ENCODE assay signal across 2 cellular contexts in the genomic region with DNA sequence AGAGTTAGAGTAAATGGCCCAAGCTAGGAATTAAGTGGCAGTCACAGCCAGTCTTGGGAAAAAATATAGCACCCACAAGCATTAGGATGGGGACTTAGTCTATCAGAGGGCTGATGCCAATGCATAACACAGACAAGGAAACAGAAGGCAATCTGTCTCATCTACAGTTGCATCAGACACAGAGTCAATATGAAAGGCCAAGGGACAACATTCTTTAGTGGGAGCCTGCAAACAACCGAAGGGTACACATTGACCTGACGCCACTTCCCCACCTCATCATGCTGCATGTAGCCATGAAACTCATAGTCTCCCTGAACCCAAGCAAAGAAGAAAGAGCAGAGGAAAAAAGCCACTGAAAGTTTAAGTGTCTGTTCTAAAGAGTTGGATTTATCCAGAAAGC.
TF ChIP-seq lines count a peak whose summit lies in the region.

No MANE protein-coding gene starts in this region.

TF ChIP-seq in GM23338, 12 proteins besides CTCF, POLR2A, EP300 and RAD21 (continues in another document):
- TF ChIP-seq, protein P1, sequence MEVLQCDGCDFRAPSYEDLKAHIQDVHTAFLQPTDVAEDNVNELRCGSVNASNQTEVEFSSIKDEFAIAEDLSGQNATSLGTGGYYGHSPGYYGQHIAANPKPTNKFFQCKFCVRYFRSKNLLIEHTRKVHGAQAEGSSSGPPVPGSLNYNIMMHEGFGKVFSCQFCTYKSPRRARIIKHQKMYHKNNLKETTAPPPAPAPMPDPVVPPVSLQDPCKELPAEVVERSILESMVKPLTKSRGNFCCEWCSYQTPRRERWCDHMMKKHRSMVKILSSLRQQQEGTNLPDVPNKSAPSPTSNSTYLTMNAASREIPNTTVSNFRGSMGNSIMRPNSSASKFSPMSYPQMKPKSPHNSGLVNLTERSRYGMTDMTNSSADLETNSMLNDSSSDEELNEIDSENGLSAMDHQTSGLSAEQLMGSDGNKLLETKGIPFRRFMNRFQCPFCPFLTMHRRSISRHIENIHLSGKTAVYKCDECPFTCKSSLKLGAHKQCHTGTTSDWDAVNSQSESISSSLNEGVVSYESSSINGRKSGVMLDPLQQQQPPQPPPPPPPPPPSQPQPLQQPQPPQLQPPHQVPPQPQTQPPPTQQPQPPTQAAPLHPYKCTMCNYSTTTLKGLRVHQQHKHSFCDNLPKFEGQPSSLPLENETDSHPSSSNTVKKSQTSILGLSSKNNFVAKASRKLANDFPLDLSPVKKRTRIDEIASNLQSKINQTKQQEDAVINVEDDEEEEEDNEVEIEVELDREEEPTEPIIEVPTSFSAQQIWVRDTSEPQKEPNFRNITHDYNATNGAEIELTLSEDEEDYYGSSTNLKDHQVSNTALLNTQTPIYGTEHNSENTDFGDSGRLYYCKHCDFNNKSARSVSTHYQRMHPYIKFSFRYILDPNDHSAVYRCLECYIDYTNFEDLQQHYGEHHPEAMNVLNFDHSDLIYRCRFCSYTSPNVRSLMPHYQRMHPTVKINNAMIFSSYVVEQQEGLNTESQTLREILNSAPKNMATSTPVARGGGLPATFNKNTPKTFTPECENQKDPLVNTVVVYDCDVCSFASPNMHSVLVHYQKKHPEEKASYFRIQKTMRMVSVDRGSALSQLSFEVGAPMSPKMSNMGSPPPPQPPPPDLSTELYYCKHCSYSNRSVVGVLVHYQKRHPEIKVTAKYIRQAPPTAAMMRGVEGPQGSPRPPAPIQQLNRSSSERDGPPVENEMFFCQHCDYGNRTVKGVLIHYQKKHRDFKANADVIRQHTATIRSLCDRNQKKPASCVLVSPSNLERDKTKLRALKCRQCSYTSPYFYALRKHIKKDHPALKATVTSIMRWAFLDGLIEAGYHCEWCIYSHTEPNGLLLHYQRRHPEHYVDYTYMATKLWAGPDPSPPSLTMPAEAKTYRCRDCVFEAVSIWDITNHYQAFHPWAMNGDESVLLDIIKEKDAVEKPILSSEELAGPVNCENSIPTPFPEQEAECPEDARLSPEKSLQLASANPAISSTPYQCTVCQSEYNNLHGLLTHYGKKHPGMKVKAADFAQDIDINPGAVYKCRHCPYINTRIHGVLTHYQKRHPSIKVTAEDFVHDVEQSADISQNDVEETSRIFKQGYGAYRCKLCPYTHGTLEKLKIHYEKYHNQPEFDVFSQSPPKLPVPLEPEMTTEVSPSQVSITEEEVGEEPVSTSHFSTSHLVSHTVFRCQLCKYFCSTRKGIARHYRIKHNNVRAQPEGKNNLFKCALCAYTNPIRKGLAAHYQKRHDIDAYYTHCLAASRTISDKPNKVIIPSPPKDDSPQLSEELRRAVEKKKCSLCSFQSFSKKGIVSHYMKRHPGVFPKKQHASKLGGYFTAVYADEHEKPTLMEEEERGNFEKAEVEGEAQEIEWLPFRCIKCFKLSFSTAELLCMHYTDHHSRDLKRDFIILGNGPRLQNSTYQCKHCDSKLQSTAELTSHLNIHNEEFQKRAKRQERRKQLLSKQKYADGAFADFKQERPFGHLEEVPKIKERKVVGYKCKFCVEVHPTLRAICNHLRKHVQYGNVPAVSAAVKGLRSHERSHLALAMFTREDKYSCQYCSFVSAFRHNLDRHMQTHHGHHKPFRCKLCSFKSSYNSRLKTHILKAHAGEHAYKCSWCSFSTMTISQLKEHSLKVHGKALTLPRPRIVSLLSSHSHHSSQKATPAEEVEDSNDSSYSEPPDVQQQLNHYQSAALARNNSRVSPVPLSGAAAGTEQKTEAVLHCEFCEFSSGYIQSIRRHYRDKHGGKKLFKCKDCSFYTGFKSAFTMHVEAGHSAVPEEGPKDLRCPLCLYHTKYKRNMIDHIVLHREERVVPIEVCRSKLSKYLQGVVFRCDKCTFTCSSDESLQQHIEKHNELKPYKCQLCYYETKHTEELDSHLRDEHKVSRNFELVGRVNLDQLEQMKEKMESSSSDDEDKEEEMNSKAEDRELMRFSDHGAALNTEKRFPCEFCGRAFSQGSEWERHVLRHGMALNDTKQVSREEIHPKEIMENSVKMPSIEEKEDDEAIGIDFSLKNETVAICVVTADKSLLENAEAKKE (CRISPR knock-in tag; IDR thresholded peaks at IDR 0.05) = no peak
- TF ChIP-seq ZNF331 (CRISPR knock-in tag; IDR thresholded peaks at IDR 0.05; ENCODE audit: low read depth) (no peak), ZNF114 (CRISPR knock-in tag; IDR thresholded peaks at IDR 0.05) (no peak), CREB1 (CRISPR knock-in tag; IDR thresholded peaks at IDR 0.05; ENCODE audit: low read depth) (no peak), EZH2phosphoT487 (IDR thresholded peaks at IDR 0.05; ENCODE audit: unreplicated experiment) (no peak), EZH2 (IDR thresholded peaks at IDR 0.05; ENCODE audit: low read depth, unreplicated experiment) (no peak), STAT1 (IDR thresholded peaks at IDR 0.05; ENCODE audit: unreplicated experiment) (no peak), JUNB (IDR thresholded peaks at IDR 0.05; ENCODE audit: unreplicated experiment) (no peak), POLR2AphosphoS5 (IDR thresholded peaks at IDR 0.05; ENCODE audit: low read depth) (no peak), NANOG (IDR thresholded peaks at IDR 0.05; ENCODE audit: borderline replicate concordance) (no peak)
- TF ChIP-seq, protein P2, sequence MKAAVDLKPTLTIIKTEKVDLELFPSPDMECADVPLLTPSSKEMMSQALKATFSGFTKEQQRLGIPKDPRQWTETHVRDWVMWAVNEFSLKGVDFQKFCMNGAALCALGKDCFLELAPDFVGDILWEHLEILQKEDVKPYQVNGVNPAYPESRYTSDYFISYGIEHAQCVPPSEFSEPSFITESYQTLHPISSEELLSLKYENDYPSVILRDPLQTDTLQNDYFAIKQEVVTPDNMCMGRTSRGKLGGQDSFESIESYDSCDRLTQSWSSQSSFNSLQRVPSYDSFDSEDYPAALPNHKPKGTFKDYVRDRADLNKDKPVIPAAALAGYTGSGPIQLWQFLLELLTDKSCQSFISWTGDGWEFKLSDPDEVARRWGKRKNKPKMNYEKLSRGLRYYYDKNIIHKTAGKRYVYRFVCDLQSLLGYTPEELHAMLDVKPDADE (IDR thresholded peaks at IDR 0.05) = no peak

TF ChIP-seq in HepG2, 621 proteins besides CTCF, POLR2A, EP300 and RAD21 (continued from another document and continues in another):
- TF ChIP-seq ZFP90 (CRISPR knock-in tag; IDR thresholded peaks at IDR 0.05; ENCODE audit: borderline replicate concordance) (no peak), GATAD2A (CRISPR knock-in tag; IDR thresholded peaks at IDR 0.05) (no peak), DNMT1 (CRISPR knock-in tag; IDR thresholded peaks at IDR 0.05) (no peak), IRX3 (CRISPR knock-in tag; IDR thresholded peaks at IDR 0.05; ENCODE audit: borderline replicate concordance, low read depth) (no peak), GZF1 (CRISPR knock-in tag; IDR thresholded peaks at IDR 0.05) (no peak), ZNF276 (CRISPR knock-in tag; IDR thresholded peaks at IDR 0.05; ENCODE audit: low read depth) (no peak), ZNF83 (CRISPR knock-in tag; IDR thresholded peaks at IDR 0.05; ENCODE audit: borderline replicate concordance) (no peak), ZFP36 (IDR thresholded peaks at IDR 0.05; ENCODE audit: borderline replicate concordance, low read depth, low read length, partially characterized antibody) (no peak), FOXP1 (IDR thresholded peaks at IDR 0.05) (no peak), FOXP1 (CRISPR knock-in tag; IDR thresholded peaks at IDR 0.05) (0 out of 2 replicates have a peak, but pooled peaks have one; percentile 12), ELF3 (CRISPR knock-in tag; IDR thresholded peaks at IDR 0.05) (peak; percentile 72), IKZF1 (IDR thresholded peaks at IDR 0.05) (no peak), THAP8 (CRISPR knock-in tag; IDR thresholded peaks at IDR 0.05; ENCODE audit: borderline replicate concordance) (no peak), ZNF709 (CRISPR knock-in tag; IDR thresholded peaks at IDR 0.05) (no peak), CREB3 (CRISPR knock-in tag; IDR thresholded peaks at IDR 0.05) (no peak), NR2F2 (IDR thresholded peaks at IDR 0.05; ENCODE audit: borderline replicate concordance, low read depth) (peak; percentile 57; the same call in 1 of the 2 replicates), MLXIP (CRISPR knock-in tag; IDR thresholded peaks at IDR 0.05; ENCODE audit: borderline replicate concordance) (no peak), ZNF562 (CRISPR knock-in tag; IDR thresholded peaks at IDR 0.05; ENCODE audit: borderline replicate concordance) (no peak), CEBPG (CRISPR knock-in tag; IDR thresholded peaks at IDR 0.05) (peak; percentile 80), CEBPB (IDR thresholded peaks at IDR 0.05; ENCODE audit: borderline replicate concordance, low read depth, low read length) (peak; percentile 83), HDAC2 (CRISPR knock-in tag; IDR thresholded peaks at IDR 0.05) (no peak), BHLHE40 (IDR thresholded peaks at IDR 0.05; ENCODE audit: low read length) (no peak), FOXA1 (IDR thresholded peaks at IDR 0.05) (no peak), FOXA1 (CRISPR knock-in tag; IDR thresholded peaks at IDR 0.05) (peak; percentile 84), HNF4A (CRISPR knock-in tag; IDR thresholded peaks at IDR 0.05) (no peak), FOXK2 (IDR thresholded peaks at IDR 0.05) (no peak), KLF16 (CRISPR knock-in tag; IDR thresholded peaks at IDR 0.05) (no peak), NR2F1 (CRISPR knock-in tag; IDR thresholded peaks at IDR 0.05) (peak; percentile 80 to 88)
- TF ChIP-seq, protein P3, sequence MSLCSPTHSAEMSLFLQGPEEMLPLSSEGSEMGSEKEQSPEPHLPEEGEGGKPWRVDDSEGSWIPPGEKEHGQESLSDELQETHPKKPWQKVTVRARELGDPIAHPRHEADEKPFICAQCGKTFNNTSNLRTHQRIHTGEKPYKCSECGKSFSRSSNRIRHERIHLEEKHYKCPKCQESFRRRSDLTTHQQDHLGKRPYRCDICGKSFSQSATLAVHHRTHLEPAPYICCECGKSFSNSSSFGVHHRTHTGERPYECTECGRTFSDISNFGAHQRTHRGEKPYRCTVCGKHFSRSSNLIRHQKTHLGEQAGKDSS (CRISPR knock-in tag; IDR thresholded peaks at IDR 0.05; ENCODE audit: borderline replicate concordance, low read depth) = no peak
- TF ChIP-seq, protein P4, sequence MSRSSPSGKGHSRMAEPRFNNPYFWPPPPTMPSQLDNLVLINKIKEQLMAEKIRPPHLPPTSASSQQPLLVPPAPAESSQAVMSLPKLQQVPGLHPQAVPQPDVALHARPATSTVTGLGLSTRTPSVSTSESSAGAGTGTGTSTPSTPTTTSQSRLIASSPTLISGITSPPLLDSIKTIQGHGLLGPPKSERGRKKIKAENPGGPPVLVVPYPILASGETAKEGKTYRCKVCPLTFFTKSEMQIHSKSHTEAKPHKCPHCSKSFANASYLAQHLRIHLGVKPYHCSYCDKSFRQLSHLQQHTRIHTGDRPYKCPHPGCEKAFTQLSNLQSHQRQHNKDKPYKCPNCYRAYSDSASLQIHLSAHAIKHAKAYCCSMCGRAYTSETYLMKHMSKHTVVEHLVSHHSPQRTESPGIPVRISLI (CRISPR knock-in tag; IDR thresholded peaks at IDR 0.05; ENCODE audit: borderline replicate concordance) = no peak
- TF ChIP-seq, protein P5, sequence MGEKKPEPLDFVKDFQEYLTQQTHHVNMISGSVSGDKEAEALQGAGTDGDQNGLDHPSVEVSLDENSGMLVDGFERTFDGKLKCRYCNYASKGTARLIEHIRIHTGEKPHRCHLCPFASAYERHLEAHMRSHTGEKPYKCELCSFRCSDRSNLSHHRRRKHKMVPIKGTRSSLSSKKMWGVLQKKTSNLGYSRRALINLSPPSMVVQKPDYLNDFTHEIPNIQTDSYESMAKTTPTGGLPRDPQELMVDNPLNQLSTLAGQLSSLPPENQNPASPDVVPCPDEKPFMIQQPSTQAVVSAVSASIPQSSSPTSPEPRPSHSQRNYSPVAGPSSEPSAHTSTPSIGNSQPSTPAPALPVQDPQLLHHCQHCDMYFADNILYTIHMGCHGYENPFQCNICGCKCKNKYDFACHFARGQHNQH (CRISPR knock-in tag; IDR thresholded peaks at IDR 0.05) = no peak
